In the genomic region with DNA sequence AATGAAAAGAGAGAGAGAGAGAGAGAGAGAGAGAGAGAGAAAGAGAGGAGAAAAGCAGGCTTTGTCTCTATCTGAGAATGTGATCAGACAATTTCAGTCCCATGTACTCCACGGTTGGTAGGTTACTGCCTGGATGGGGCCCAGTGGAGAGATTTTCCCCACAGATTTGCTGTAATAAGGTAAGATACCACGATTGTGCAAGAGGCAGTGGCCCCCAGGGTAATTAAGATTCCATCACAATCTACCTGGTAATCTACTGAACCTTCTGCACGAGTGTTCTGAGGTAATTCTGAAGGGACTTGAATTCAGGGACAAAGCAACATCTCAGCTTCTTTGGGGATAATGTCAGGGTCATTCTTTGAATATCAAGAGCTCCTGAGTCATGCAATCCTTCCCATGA, we compare ENCODE assay signal across 22 cellular contexts.
A peak's percentile ranks its signal among the peaks of the same experiment; 100 is the strongest.
DNase-seq lines count a peak whose midpoint lies in the region; ATAC-seq and TF ChIP-seq lines count a peak whose summit lies in the region.
"Had no signal": no experiment of that assay in that cellular context is flagged by ENCODE, and none has a peak within 500 bp of the region (broad histone marks: within the 10 kb centered on the region; RNA-seq: fewer than 3 reads in every experiment).

No MANE protein-coding gene starts in this region.

- peak; percentile 53 for DNase-seq in hepatocyte (ENCODE audit: low spot score)
- DNase-seq in trophoblast cell = peak; percentile 73 to 86
- no peak for DNase-seq in activated T-cell treated with anti-CD3 and anti-CD28 coated beads, Interleukin-2, amount 50 U/mL, for 48 hours
- DNase-seq: 8988T; ACHN; BE2C; Calu3; CD4-positive, alpha-beta T cell; CD8-positive, alpha-beta T cell; DMS 273 treated with DMSO at 0.1 percent for 48 hours; DMS153; DMS53; DMS79; DND-41; EL; GDM1 had no signal

- no peak overlapping the region for H3K4ac ChIP-seq in trophoblast cell (ENCODE audit: low read depth, low read length)

- TF ChIP-seq CTCF in hepatocyte (IDR thresholded peaks at IDR 0.05; ENCODE audit: poor library complexity) = no peak

- H3K4me2 ChIP-seq in BLaER1 treated with 17β-estradiol and CSF1 and Interleukin-3, amounts not matched to agents 10 nM and 100 nM = peak overlapping the region in 6 of 11 experiments; percentile 18 to 78 (median 60); a peak in 11 of 22 replicates
- H3K4me2 ChIP-seq in hepatocyte (peak overlapping the region; percentile 18), trophoblast cell (ENCODE audit: low read length) (no peak overlapping the region)
- H3K4me2 ChIP-seq: BLaER1 had no signal

- no peaks in the 10 kb centered on the region for H3K36me3 ChIP-seq in BLaER1 treated with 17β-estradiol and CSF1 and Interleukin-3, amounts not matched to agents 10 nM and 100 nM
- H3K36me3 ChIP-seq in hepatocyte (replicated peaks; ENCODE audit: insufficient read depth, low read depth) (no peaks in the 10 kb centered on the region), trophoblast cell (ENCODE audit: control insufficient read depth in 1 of 2, insufficient read depth in 2 of 2, low read length in 2 of 2) (no peaks in the 10 kb centered on the region)
- H3K36me3 ChIP-seq: BE2C, BLaER1 had no signal

- H3K23ac ChIP-seq in trophoblast cell (ENCODE audit: low read length) = no peak overlapping the region

- no peak overlapping the region for H3K14ac ChIP-seq in trophoblast cell (ENCODE audit: low read length)

- H4K12ac ChIP-seq in trophoblast cell (ENCODE audit: low read depth, low read length) = no peak overlapping the region

- 41% methylated on average over 3 of the region's 3 CpGs for WGBS in hepatocyte (ENCODE audit: low lambda C conversion rate, missing lambda C conversion rate)
- no CpG with 5 or more reads among the region's 3 CpGs for WGBS in trophoblast cell (ENCODE audit: extremely low coverage, insufficient coverage, insufficient read length)

- no peaks in the 10 kb centered on the region for H3K27me3 ChIP-seq in BLaER1 treated with 17β-estradiol and CSF1 and Interleukin-3, amounts not matched to agents 10 nM and 100 nM
- H3K27me3 ChIP-seq in hepatocyte = no peaks in the 10 kb centered on the region
- H3K27me3 ChIP-seq in trophoblast cell (ENCODE audit: insufficient read depth, low read length) = no peaks in the 10 kb centered on the region
- H3K27me3 ChIP-seq: BE2C, BLaER1 had no signal

- H4K91ac ChIP-seq in trophoblast cell (ENCODE audit: low read depth, low read length) = no peak overlapping the region

- H3K79me2 ChIP-seq in hepatocyte (no peaks in the 10 kb centered on the region), trophoblast cell (ENCODE audit: control insufficient read depth, insufficient read depth, low read length, poor library complexity) (no peaks in the 10 kb centered on the region)

- no peak overlapping the region for H2BK5ac ChIP-seq in trophoblast cell (ENCODE audit: low read depth, low read length, poor library complexity)

- no peak for ATAC-seq in GM21423 (IDR thresholded peaks at IDR 0.05; ENCODE audit: unreplicated experiment)
- ATAC-seq: CD8-positive, alpha-beta T cell; GM12878 had no signal

- no peak overlapping the region for H2BK12ac ChIP-seq in trophoblast cell (ENCODE audit: low read length)

- H2AK5ac ChIP-seq in trophoblast cell (ENCODE audit: low read length) = no peak overlapping the region

- no peak overlapping the region for H2AFZ ChIP-seq in hepatocyte
- no peak overlapping the region for H2AFZ ChIP-seq in trophoblast cell (ENCODE audit: insufficient read depth, low read length, poor library complexity)

- no peak overlapping the region for H3K27ac ChIP-seq in BLaER1 treated with 17β-estradiol and CSF1 and Interleukin-3, amounts not matched to agents 10 nM and 100 nM
- H3K27ac ChIP-seq in hepatocyte (peak overlapping the region; percentile 83), trophoblast cell (ENCODE audit: low read depth, low read length) (no peak overlapping the region)
- H3K27ac ChIP-seq: BLaER1, C4-2B had no signal

- H3K79me1 ChIP-seq in trophoblast cell (ENCODE audit: low read length) = no peaks in the 10 kb centered on the region

- no peak overlapping the region for H3K9ac ChIP-seq in BLaER1 treated with 17β-estradiol and CSF1 and Interleukin-3, amounts not matched to agents 10 nM and 100 nM
- no peak overlapping the region for H3K9ac ChIP-seq in trophoblast cell (ENCODE audit: low read length)
- H3K9ac ChIP-seq: BLaER1 had no signal

- H4K20me1 ChIP-seq in BLaER1 treated with 17β-estradiol and CSF1 and Interleukin-3, amounts not matched to agents 10 nM and 100 nM = no peaks in the 10 kb centered on the region
- H4K20me1 ChIP-seq in hepatocyte (ENCODE audit: insufficient read depth, poor library complexity, severe bottlenecking) = no peaks in the 10 kb centered on the region
- H4K20me1 ChIP-seq: BLaER1 had no signal

- no peak overlapping the region for H3K4me3 ChIP-seq in BLaER1 treated with 17β-estradiol and CSF1 and Interleukin-3, amounts not matched to agents 10 nM and 100 nM
- H3K4me3 ChIP-seq in hepatocyte (no peak overlapping the region), trophoblast cell (ENCODE audit: low read depth, low read length) (no peak overlapping the region)
- H3K4me3 ChIP-seq: BLaER1, GM12878 had no signal

- no peaks in the 10 kb centered on the region; a peak in 1 of 22 replicates for H3K9me3 ChIP-seq in BLaER1 treated with 17β-estradiol and CSF1 and Interleukin-3, amounts not matched to agents 10 nM and 100 nM (replicated peaks in 1 of 11)
- H3K9me3 ChIP-seq in hepatocyte (ENCODE audit: low read depth) (no peaks in the 10 kb centered on the region), trophoblast cell (ENCODE audit: insufficient read depth, low read depth, low read length) (no peaks in the 10 kb centered on the region)
- H3K9me3 ChIP-seq: BE2C, BLaER1, Caco-2 had no signal

- H4K8ac ChIP-seq in trophoblast cell (ENCODE audit: low read depth, low read length) = no peak overlapping the region

- H2BK120ac ChIP-seq in trophoblast cell (ENCODE audit: insufficient read depth, low read length, poor library complexity) = no peak overlapping the region

- no peak overlapping the region for H3K18ac ChIP-seq in trophoblast cell (ENCODE audit: low read length)

- no peaks in the 10 kb centered on the region for H3K9me2 ChIP-seq in hepatocyte (replicated peaks; ENCODE audit: insufficient read depth)

- H3K4me1 ChIP-seq in BLaER1 treated with 17β-estradiol and CSF1 and Interleukin-3, amounts not matched to agents 10 nM and 100 nM = peaks cover 0 to 53% (median 8%) of the 10 kb centered on the region in 10 experiments; a peak in 10 of 20 replicates
- H3K4me1 ChIP-seq in hepatocyte (ENCODE audit: insufficient read depth) = peaks cover 15% of the 10 kb centered on the region
- peaks cover 0 to 6% of the 10 kb centered on the region in 2 experiments for H3K4me1 ChIP-seq in trophoblast cell (ENCODE audit: control insufficient read depth in 1 of 2, insufficient read depth in 2 of 2, low read length in 2 of 2)
- H3K4me1 ChIP-seq: BE2C, BLaER1 had no signal

Comparison
In these comparisons a context has a peak if more than half of its experiments do, and no peak if none do; other contexts are left out.
1. DNase-seq: peak in hepatocyte (single experiment) and trophoblast cell (2 of 2); none in activated T-cell treated with anti-CD3 and anti-CD28 coated beads, Interleukin-2, amount 50 U/mL, for 48 hours (0 of 2).